ENCODE assay signal across 9 cellular contexts in the genomic region with DNA sequence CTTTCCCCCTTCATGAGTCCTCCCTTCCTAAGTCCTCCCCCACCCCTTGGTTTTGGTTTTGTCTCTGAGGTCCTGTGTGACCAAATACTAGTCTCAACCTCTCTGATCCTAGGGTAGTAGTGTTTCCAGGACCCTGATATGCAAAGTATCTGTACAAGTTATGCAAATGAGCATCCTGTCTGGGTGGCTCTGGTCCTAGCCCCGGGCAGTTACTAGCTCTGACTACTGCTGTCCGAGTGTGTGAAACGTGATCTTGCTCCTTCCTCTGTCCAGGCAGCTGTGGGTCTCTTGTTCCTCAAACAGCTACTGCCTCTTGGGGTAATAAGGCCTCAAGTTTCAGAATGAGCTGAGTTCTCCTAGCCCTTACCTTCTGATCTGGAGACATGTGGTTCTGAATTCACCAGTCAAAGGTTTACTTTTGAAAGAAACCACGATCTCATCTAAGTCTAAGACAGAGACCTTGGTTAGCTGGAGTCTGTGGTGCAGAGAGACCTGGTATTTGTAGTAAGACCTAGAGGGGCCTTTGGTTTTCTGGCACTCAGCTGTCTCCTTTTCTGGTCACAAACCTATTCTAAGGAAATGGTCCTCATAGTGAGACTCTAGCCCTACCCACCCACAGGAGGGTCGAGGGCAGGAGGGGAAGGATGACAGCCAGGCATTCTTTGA. TPM values are rescaled to one million over a fixed set of nuclear protein-coding genes. Genes with fewer than 3 reads are reported as not detected.
DNase-seq lines count a peak whose midpoint lies in the region; ATAC-seq and TF ChIP-seq lines count a peak whose summit lies in the region.
"Had no signal": no experiment of that assay in that cellular context is flagged by ENCODE, and none has a peak within 500 bp of the region (broad histone marks: within the 10 kb centered on the region; RNA-seq: fewer than 3 reads in every experiment).

No MANE protein-coding gene starts in this region.

- no peaks in the 10 kb centered on the region for H3K27me3 ChIP-seq in CD4-positive, CD25-positive, alpha-beta regulatory T cell (ENCODE audit: control insufficient read depth, insufficient read depth, low read length)
- no peaks in the 10 kb centered on the region for H3K27me3 ChIP-seq in mesenchymal stem cell (ENCODE audit: control insufficient read depth in 1 of 2, insufficient read depth in 1 of 2, low read length in 2 of 2)

- WGBS in mesenchymal stem cell = 63% methylated on average over 5 of the region's 5 CpGs

- H3K9me3 ChIP-seq in CD4-positive, CD25-positive, alpha-beta regulatory T cell (ENCODE audit: control insufficient read depth in 2 of 2, low read length in 2 of 2) = no peaks in the 10 kb centered on the region
- H3K9me3 ChIP-seq in mesenchymal stem cell (ENCODE audit: control insufficient read depth, low read length) = no peaks in the 10 kb centered on the region

- H3K4me3 ChIP-seq in CD4-positive, CD25-positive, alpha-beta regulatory T cell (ENCODE audit: low read depth, low read length) = peak overlapping the region; percentile 26
- no peak overlapping the region for H3K4me3 ChIP-seq in mesenchymal stem cell (ENCODE audit: insufficient read depth in 1 of 2, low read depth in 1 of 2, low read length in 2 of 2)

- no peaks in the 10 kb centered on the region for H3K27me3 Mint-ChIP-seq in CD4-positive, CD25-positive, alpha-beta regulatory T cell

- no peak overlapping the region for H2BK15ac ChIP-seq in mesenchymal stem cell (ENCODE audit: low read depth, poor library complexity, severe bottlenecking)

- H3K27ac Mint-ChIP-seq in CD4-positive, CD25-positive, alpha-beta regulatory T cell = peak overlapping the region; percentile 60 to 96 (median 84)

- no peak overlapping the region for H3K23ac ChIP-seq in mesenchymal stem cell (ENCODE audit: low read length in 2 of 2)

- no peak overlapping the region for H2BK5ac ChIP-seq in mesenchymal stem cell (ENCODE audit: low read depth, low read length, poor library complexity, severe bottlenecking)

- no peaks in the 10 kb centered on the region for H3K36me3 Mint-ChIP-seq in CD4-positive, CD25-positive, alpha-beta regulatory T cell

- DNase-seq in CD4-positive, CD25-positive, alpha-beta regulatory T cell = peak in 2 of 3 donors; percentile 45 to 60
- DNase-seq in mesenchymal stem cell = peak; percentile 20
- DNase-seq in COR-L47 (lab: John Stamatoyannopoulos, UW) = no peak
- no peak for DNase-seq in retina
- DNase-seq in H4 (ENCODE audit: low spot score) = no peak

- peak; percentile 73 for TF ChIP-seq POLR2A in Raji (IDR thresholded peaks at IDR 0.05; ENCODE audit: insufficient read depth, low read depth, low read length)

- H3K36me3 ChIP-seq in CD4-positive, CD25-positive, alpha-beta regulatory T cell (ENCODE audit: control insufficient read depth, insufficient read depth, low read length) = no peaks in the 10 kb centered on the region
- peaks cover 28 to 39% of the 10 kb centered on the region in 2 experiments for H3K36me3 ChIP-seq in mesenchymal stem cell (ENCODE audit: control insufficient read depth in 1 of 2, insufficient read depth in 2 of 2, low read depth in 1 of 2, low read length in 2 of 2)

- no peak overlapping the region for H2BK120ac ChIP-seq in mesenchymal stem cell (ENCODE audit: low read depth, low read length)

- H4K91ac ChIP-seq in mesenchymal stem cell (ENCODE audit: low read length) = no peak overlapping the region

- no peak overlapping the region for H3K4ac ChIP-seq in mesenchymal stem cell (ENCODE audit: low read depth in 1 of 2, low read length in 2 of 2)

- H2AFZ ChIP-seq in mesenchymal stem cell (ENCODE audit: low read depth, low read length) = no peak overlapping the region

- H3K9me3 Mint-ChIP-seq in CD4-positive, CD25-positive, alpha-beta regulatory T cell = no peaks in the 10 kb centered on the region

- H3K79me1 ChIP-seq in mesenchymal stem cell (replicated peaks; ENCODE audit: low read length, poor library complexity, severe bottlenecking) = peaks cover 6% of the 10 kb centered on the region

- peaks cover 60% of the 10 kb centered on the region for H3K4me1 ChIP-seq in CD4-positive, CD25-positive, alpha-beta regulatory T cell (ENCODE audit: control insufficient read depth, insufficient read depth, low read length, poor library complexity, severe bottlenecking)
- peaks cover 11% of the 10 kb centered on the region for H3K4me1 ChIP-seq in mesenchymal stem cell (ENCODE audit: control insufficient read depth, insufficient read depth, low read depth, low read length)

- peak overlapping the region in 1 of 2 experiments; percentile 18 for H3K18ac ChIP-seq in mesenchymal stem cell (ENCODE audit: low read depth in 1 of 2, low read length in 2 of 2)

- peak; percentile 57 to 63 for ATAC-seq in CD4-positive, CD25-positive, alpha-beta regulatory T cell (ENCODE audit: low read depth in 2 of 2)
- ATAC-seq in GM19025 (IDR thresholded peaks at IDR 0.05; ENCODE audit: low read depth, unreplicated experiment) (peak; percentile 81), HG03045 (IDR thresholded peaks at IDR 0.05; ENCODE audit: unreplicated experiment) (peak; percentile 83)

- no peak overlapping the region for H2AK5ac ChIP-seq in mesenchymal stem cell (ENCODE audit: low read length, severe bottlenecking)

- H3K27ac ChIP-seq in CD4-positive, CD25-positive, alpha-beta regulatory T cell (ENCODE audit: insufficient read depth, low read length, poor library complexity, severe bottlenecking) = peak overlapping the region; percentile 48
- H3K27ac ChIP-seq in mesenchymal stem cell (ENCODE audit: low read length, poor library complexity, severe bottlenecking) = no peak overlapping the region

- peak overlapping the region in 2 of 4 donors; percentile 9 to 67 for H3K4me3 Mint-ChIP-seq in CD4-positive, CD25-positive, alpha-beta regulatory T cell

- H3K4me2 ChIP-seq in mesenchymal stem cell (ENCODE audit: low read length, poor library complexity, severe bottlenecking) = no peak overlapping the region

- no peak overlapping the region for H2BK12ac ChIP-seq in mesenchymal stem cell (ENCODE audit: low read length in 2 of 2)

- H3K9ac ChIP-seq in mesenchymal stem cell (ENCODE audit: low read length) = no peak overlapping the region

- H3K4me1 Mint-ChIP-seq in CD4-positive, CD25-positive, alpha-beta regulatory T cell = peaks cover 20 to 78% (median 63%) of the 10 kb centered on the region in 4 donors

- H3K14ac ChIP-seq in mesenchymal stem cell (ENCODE audit: low read length in 2 of 2) = no peak overlapping the region

- H4K8ac ChIP-seq in mesenchymal stem cell (ENCODE audit: low read length) = no peak overlapping the region

RNA-seq across cellular contexts. Expression of a gene that starts 31.0 kb away (rescaled TPM):
- total RNA-seq in CD4-positive, CD25-positive, alpha-beta regulatory T cell = not detected
- not detected for polyA plus RNA-seq in CD4-positive, CD25-positive, alpha-beta regulatory T cell
- polyA plus RNA-seq in mesenchymal stem cell (2013, experiment 1 of 2) = 0.04 TPM
- 0.07 TPM for polyA plus RNA-seq in mesenchymal stem cell (2013, experiment 2 of 2)
- not detected in 2 replicates for total RNA-seq in H4 (2014; rRNA removed; shearing (Covaris generic))
- total RNA-seq: skeletal muscle tissue had no signal

RNA-seq across cellular contexts. Expression of a gene that starts 32.8 kb away (rescaled TPM):
- total RNA-seq in CD4-positive, CD25-positive, alpha-beta regulatory T cell = 7.0 TPM
- polyA plus RNA-seq in CD4-positive, CD25-positive, alpha-beta regulatory T cell = 1 to 10 TPM in 2 of 4 donors, under 1 TPM in 2; 0.60 to 4.4 (median 2.0) TPM
- 0.11 TPM for polyA plus RNA-seq in mesenchymal stem cell (2013, experiment 1 of 2)
- not detected for polyA plus RNA-seq in mesenchymal stem cell (2013, experiment 2 of 2)
- not detected in 2 replicates for total RNA-seq in H4 (2014; rRNA removed; shearing (Covaris generic))

RNA-seq across cellular contexts. Expression of a gene that starts 54.8 kb away (rescaled TPM):
- total RNA-seq in CD4-positive, CD25-positive, alpha-beta regulatory T cell = 167 TPM
- polyA plus RNA-seq in CD4-positive, CD25-positive, alpha-beta regulatory T cell = 1 to 10 TPM; 2.4 to 3.8 (median 2.9) TPM
- 73.7 TPM for polyA plus RNA-seq in mesenchymal stem cell (2013, experiment 1 of 2)
- polyA plus RNA-seq in mesenchymal stem cell (2013, experiment 2 of 2) = 75.7 TPM
- 11.8 and 12.7 TPM in 2 replicates for total RNA-seq in H4 (2014; rRNA removed; shearing (Covaris generic))

Comparison
In these comparisons a context has a peak if more than half of its experiments do, and no peak if none do; other contexts are left out.
1. DNase-seq: peak in CD4-positive, CD25-positive, alpha-beta regulatory T cell (2 of 3) and mesenchymal stem cell (single experiment); none in COR-L47 (single experiment), retina (single experiment) and H4 (single experiment).
2. RNA of a gene that starts 54.8 kb away (total RNA-seq): 167 TPM in CD4-positive, CD25-positive, alpha-beta regulatory T cell (single experiment); 11.8 to 12.7 TPM in H4; every median in the first group is over 10 times any median in the second.
3. Peak in every context shown above with its lines, with median percentiles within 50 percentile points of each other: ATAC-seq.